13 cellular contexts compared by ENCODE assay signal in genomic region chr10:35259769-35260397, GRCh38.
DNase-seq lines count a peak whose midpoint lies in the region; ATAC-seq and TF ChIP-seq lines count a peak whose summit lies in the region.
"Had no signal": no experiment of that assay in that cellular context is flagged by ENCODE, and none has a peak within 500 bp of the region (broad histone marks: within the 10 kb centered on the region; RNA-seq: fewer than 3 reads in every experiment).

No MANE protein-coding gene starts in this region.

- no peaks in the 10 kb centered on the region for H3K79me2 ChIP-seq in fibroblast of lung (ENCODE audit: control insufficient read depth, insufficient read depth, low read length)

- no peak overlapping the region for H3K4me3 Mint-ChIP-seq in activated T-cell treated with anti-CD3 and anti-CD28 coated beads, Interleukin-2, amount 50 U/mL, for 4 hours
- H3K4me3 Mint-ChIP-seq in activated T-cell treated with anti-CD3 and anti-CD28 coated beads, Interleukin-2, amount 50 U/mL, for 24 hours = no peak overlapping the region
- H3K4me3 Mint-ChIP-seq in immature natural killer cell = no peak overlapping the region
- H3K4me3 Mint-ChIP-seq: naive thymus-derived CD4-positive, alpha-beta T cell had no signal

- H3K27me3 ChIP-seq in SJCRH30 = no peaks in the 10 kb centered on the region
- H3K27me3 ChIP-seq in fibroblast of lung (ENCODE audit: control insufficient read depth, insufficient read depth, low read length) = no peaks in the 10 kb centered on the region
- H3K27me3 ChIP-seq: gastrocnemius medialis had no signal

- no peak overlapping the region for H3K9ac ChIP-seq in fibroblast of lung (ENCODE audit: insufficient read depth, low read length)

- H3K4me2 ChIP-seq in fibroblast of lung (ENCODE audit: extremely low read depth, insufficient read depth, low read length) = peak overlapping the region; percentile 41

- H2AFZ ChIP-seq in fibroblast of lung (ENCODE audit: low read length) = peak overlapping the region; percentile 67

- no peaks in the 10 kb centered on the region for H4K20me1 ChIP-seq in fibroblast of lung (ENCODE audit: control insufficient read depth, extremely low read depth, insufficient read depth, low read length)

- H3K27ac ChIP-seq in SJCRH30 (no peak overlapping the region), fibroblast of lung (ENCODE audit: insufficient read depth, low read length) (peak overlapping the region; percentile 58)
- H3K27ac ChIP-seq: gastrocnemius medialis, SK-N-MC had no signal

- CTCF ChIA-PET in GM10248 (lab: Yijun Ruan, JAX) = no interaction called here

- no peaks in the 10 kb centered on the region for H3K4me1 ChIP-seq in SJCRH30
- H3K4me1 ChIP-seq in fibroblast of lung (ENCODE audit: control insufficient read depth, extremely low read depth, insufficient read depth, low read length) = peaks cover 5% of the 10 kb centered on the region
- H3K4me1 ChIP-seq: gastrocnemius medialis had no signal

- no peak overlapping the region for H3K27ac Mint-ChIP-seq in activated T-cell treated with anti-CD3 and anti-CD28 coated beads, Interleukin-2, amount 50 U/mL, for 24 hours
- H3K27ac Mint-ChIP-seq in immature natural killer cell = no peak overlapping the region
- H3K27ac Mint-ChIP-seq: naive thymus-derived CD4-positive, alpha-beta T cell had no signal

- H3K36me3 Mint-ChIP-seq in activated T-cell treated with anti-CD3 and anti-CD28 coated beads, Interleukin-2, amount 50 U/mL, for 4 hours (ENCODE audit: insufficient read depth) = no peaks in the 10 kb centered on the region
- no peaks in the 10 kb centered on the region for H3K36me3 Mint-ChIP-seq in activated T-cell treated with anti-CD3 and anti-CD28 coated beads, Interleukin-2, amount 50 U/mL, for 24 hours (ENCODE audit: low read depth)
- H3K36me3 Mint-ChIP-seq in immature natural killer cell = peaks cover 5 to 9% (median 7%) of the 10 kb centered on the region in 3 donors

- POLR2A ChIA-PET in GM10248 (lab: Yijun Ruan, JAX) = no interaction called here

- H3K9me3 ChIP-seq in SJCRH30 (replicated peaks) (0 out of 2 replicates have a peak, but pooled peaks cover 8% of the 10 kb centered on the region), fibroblast of lung (ENCODE audit: control insufficient read depth, insufficient read depth, low read depth, low read length) (no peaks in the 10 kb centered on the region)
- H3K9me3 ChIP-seq: gastrocnemius medialis had no signal

- no peak for DNase-seq in activated T-cell treated with anti-CD3 and anti-CD28 coated beads, Interleukin-2, amount 50 U/mL, for 4 hours
- no peak for DNase-seq in activated T-cell treated with anti-CD3 and anti-CD28 coated beads, Interleukin-2, amount 50 U/mL, for 24 hours
- DNase-seq in SJCRH30 (peak; percentile 11 to 36), fibroblast of lung (ENCODE audit: low read depth in 2 of 2) (peak; percentile 83 to 98), smooth muscle cell of the brain vasculature (ENCODE audit: low read depth, low spot score) (peak; percentile 36), GM10248 (ENCODE audit: extremely low spot score) (no peak), immature natural killer cell (no peak), hypothalamus (lab: John Stamatoyannopoulos, UW) (no peak)
- DNase-seq: C1 segment of cervical spinal cord; gastrocnemius medialis; Karpas-422; naive thymus-derived CD4-positive, alpha-beta T cell had no signal

- H3K4me3 ChIP-seq in SJCRH30 = no peak overlapping the region
- H3K4me3 ChIP-seq in fibroblast of lung (replicated peaks in 1 of 4; ENCODE audit: control extremely low read depth in 1 of 4, insufficient read depth in 1 of 4, low read depth in 3 of 4, low read length in 4 of 4) = no peak overlapping the region
- H3K4me3 ChIP-seq: gastrocnemius medialis, SK-N-MC had no signal

- no peaks in the 10 kb centered on the region for H3K4me1 Mint-ChIP-seq in activated T-cell treated with anti-CD3 and anti-CD28 coated beads, Interleukin-2, amount 50 U/mL, for 4 hours (ENCODE audit: low read depth)
- peaks cover 5% of the 10 kb centered on the region for H3K4me1 Mint-ChIP-seq in activated T-cell treated with anti-CD3 and anti-CD28 coated beads, Interleukin-2, amount 50 U/mL, for 24 hours (ENCODE audit: low read depth)
- no peaks in the 10 kb centered on the region for H3K4me1 Mint-ChIP-seq in immature natural killer cell

- peak; percentile 77 to 78 for ATAC-seq in activated T-cell treated with anti-CD3 and anti-CD28 coated beads, Interleukin-2, amount 50 U/mL, for 4 hours
- ATAC-seq: gastrocnemius medialis; naive thymus-derived CD4-positive, alpha-beta T cell had no signal

- peaks cover 2% of the 10 kb centered on the region for H3K27me3 Mint-ChIP-seq in activated T-cell treated with anti-CD3 and anti-CD28 coated beads, Interleukin-2, amount 50 U/mL, for 4 hours (ENCODE audit: low read depth)
- H3K27me3 Mint-ChIP-seq in activated T-cell treated with anti-CD3 and anti-CD28 coated beads, Interleukin-2, amount 50 U/mL, for 24 hours = peaks cover 4% of the 10 kb centered on the region
- H3K27me3 Mint-ChIP-seq in immature natural killer cell (ENCODE audit: low read depth in 3 of 3) = peaks cover 0 to 4% (median 2%) of the 10 kb centered on the region in 3 donors

- H3K36me3 ChIP-seq in SJCRH30 (no peaks in the 10 kb centered on the region), fibroblast of lung (ENCODE audit: control insufficient read depth, insufficient read depth, low read length) (no peaks in the 10 kb centered on the region)
- H3K36me3 ChIP-seq: gastrocnemius medialis had no signal

- peaks cover 22% of the 10 kb centered on the region for H3K9me3 Mint-ChIP-seq in activated T-cell treated with anti-CD3 and anti-CD28 coated beads, Interleukin-2, amount 50 U/mL, for 4 hours
- H3K9me3 Mint-ChIP-seq in activated T-cell treated with anti-CD3 and anti-CD28 coated beads, Interleukin-2, amount 50 U/mL, for 24 hours = peaks cover 13% of the 10 kb centered on the region
- peaks cover 2 to 15% (median 9%) of the 10 kb centered on the region in 6 donors for H3K9me3 Mint-ChIP-seq in immature natural killer cell

- TF ChIP-seq CTCF in fibroblast of lung (conservative IDR thresholded peaks at IDR 0.05 in 1 of 2, IDR thresholded peaks at IDR 0.05 in 1 of 2; ENCODE audit: low read depth in 1 of 2, low read length in 2 of 2) = no peak
- TF ChIP-seq CTCF in GM10248 (IDR thresholded peaks at IDR 0.05; ENCODE audit: control extremely low read depth, extremely low read depth, low read depth, missing control alignments) = no peak

Comparison
In these comparisons a context has a peak if more than half of its experiments do, and no peak if none do; other contexts are left out.
1. DNase-seq: peak in SJCRH30 (2 of 2), fibroblast of lung (2 of 2) and smooth muscle cell of the brain vasculature (single experiment); none in activated T-cell treated with anti-CD3 and anti-CD28 coated beads, Interleukin-2, amount 50 U/mL, for 4 hours (single experiment), activated T-cell treated with anti-CD3 and anti-CD28 coated beads, Interleukin-2, amount 50 U/mL, for 24 hours (single experiment), GM10248 (single experiment), immature natural killer cell (0 of 3) and hypothalamus (0 of 51).